ENCODE assay signal across 8 cellular contexts in the genomic region with DNA sequence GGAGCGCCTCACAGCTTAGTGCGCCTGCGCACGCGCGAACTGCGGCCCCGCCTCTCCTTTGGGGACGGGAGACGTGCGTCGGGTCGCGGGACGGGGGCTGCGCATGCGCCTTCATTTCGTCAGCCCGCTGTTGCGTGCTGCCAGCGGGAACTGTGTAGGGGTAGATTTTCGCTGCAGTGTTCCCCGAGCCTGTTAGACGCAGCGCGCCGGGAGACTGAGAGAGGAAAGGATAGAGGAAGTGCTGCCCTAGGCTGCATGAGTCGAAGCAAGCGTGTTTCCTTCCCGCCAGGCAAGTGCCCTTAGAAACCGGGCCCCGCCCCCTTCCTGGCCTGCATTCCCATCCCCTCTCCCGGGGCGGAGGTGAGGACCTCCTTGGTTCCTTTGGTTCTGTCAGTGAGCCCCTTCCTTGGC. TPM values are rescaled to one million over a fixed set of nuclear protein-coding genes. Genes with fewer than 3 reads are reported as not detected.
DNase-seq lines count a peak whose midpoint lies in the region; ATAC-seq, FAIRE-seq and TF ChIP-seq lines count a peak whose summit lies in the region.

No MANE protein-coding gene starts in this region.

- H3K4me1 Mint-ChIP-seq in T-helper 17 cell, result peaks cover 49% of the 10 kb centered on the region

- H3K36me3 ChIP-seq in right atrium auricular region, result peaks cover 4% of the 10 kb centered on the region

- TF ChIP-seq CTCF in right atrium auricular region (IDR thresholded peaks at IDR 0.05), result no peak

- H3K27me3 ChIP-seq in right atrium auricular region, result no peaks in the 10 kb centered on the region

- ATAC-seq in HG02970 (IDR thresholded peaks at IDR 0.05; ENCODE audit: low FRiP score, unreplicated experiment) (peak; percentile 90), T-helper 17 cell (peak; percentile 89)

- no peaks in the 10 kb centered on the region for H3K27me3 Mint-ChIP-seq in T-helper 17 cell

- peak overlapping the region; percentile 97 for H3K27ac Mint-ChIP-seq in T-helper 17 cell

- peak overlapping the region; percentile 98 for H3K4me3 Mint-ChIP-seq in T-helper 17 cell

- H3K9me3 ChIP-seq in T-helper 17 cell (ENCODE audit: control insufficient read depth, low read length, poor library complexity, severe bottlenecking) (no peaks in the 10 kb centered on the region), right atrium auricular region (no peaks in the 10 kb centered on the region)

- H3K36me3 Mint-ChIP-seq in T-helper 17 cell (ENCODE audit: low read depth), result peaks cover 6% of the 10 kb centered on the region

- H3K4me3 ChIP-seq in right atrium auricular region, result peak overlapping the region; percentile 51 to 61

- FAIRE-seq in GM18507 (lab: Jason Lieb, UNC) (peak; percentile 96), urothelium cell line (lab: Jason Lieb, UNC) (peak; percentile 83)

- H3K27ac ChIP-seq in angular gyrus (ENCODE audit: low read depth, low read length), result peak overlapping the region; percentile 64
- H3K27ac ChIP-seq in right atrium auricular region, result peak overlapping the region; percentile 94 to 95

- peaks cover 0 to 65% of the 10 kb centered on the region in 2 donors for H3K4me1 ChIP-seq in right atrium auricular region

- peak; percentile 88 for DNase-seq in GM18507 (ENCODE audit: extremely low spot score, insufficient read length, low read depth)
- peak; percentile 94 to 97 for DNase-seq in NCI-H187 (lab: John Stamatoyannopoulos, UW)
- DNase-seq in T-helper 17 cell, result peak; percentile 93 to 95 (median 94)
- peak; percentile 94 for DNase-seq in right atrium auricular region (ENCODE audit: low spot score)
- peak; percentile 78 for DNase-seq in pulmonary artery endothelial cell (ENCODE audit: low read depth, low spot score)
- DNase-seq in urothelium cell line (ENCODE audit: low spot score), result peak; percentile 96

RNA-seq across cellular contexts. Expression of a gene that starts 12.3 kb away (rescaled TPM):
- total RNA-seq in T-helper 17 cell, result 1 to 10 TPM; 4.0 to 4.3 TPM
- total RNA-seq in right atrium auricular region, result 10 to 100 TPM; 13.2 to 26.8 TPM
- 2.2 and 5.2 TPM in 2 replicates for total RNA-seq in pulmonary artery endothelial cell

RNA-seq across cellular contexts. Expression of a gene that starts 12.3 kb away (rescaled TPM):
- total RNA-seq in T-helper 17 cell (1 to 10 TPM; 6.0 to 8.1 TPM), right atrium auricular region (10 to 100 TPM in 1 of 2 donors, 1 to 10 TPM in 1; 8.5 to 11.8 TPM), pulmonary artery endothelial cell (18.4 and 27.1 TPM in 2 replicates)

Comparison
In these comparisons a context has a peak if more than half of its experiments do, and no peak if none do; other contexts are left out.
1. Peak in every context shown above with its lines: DNase-seq, ATAC-seq, H3K4me3 ChIP-seq and H3K27ac ChIP-seq.